9 cellular contexts compared by ENCODE assay signal in the genomic region with DNA sequence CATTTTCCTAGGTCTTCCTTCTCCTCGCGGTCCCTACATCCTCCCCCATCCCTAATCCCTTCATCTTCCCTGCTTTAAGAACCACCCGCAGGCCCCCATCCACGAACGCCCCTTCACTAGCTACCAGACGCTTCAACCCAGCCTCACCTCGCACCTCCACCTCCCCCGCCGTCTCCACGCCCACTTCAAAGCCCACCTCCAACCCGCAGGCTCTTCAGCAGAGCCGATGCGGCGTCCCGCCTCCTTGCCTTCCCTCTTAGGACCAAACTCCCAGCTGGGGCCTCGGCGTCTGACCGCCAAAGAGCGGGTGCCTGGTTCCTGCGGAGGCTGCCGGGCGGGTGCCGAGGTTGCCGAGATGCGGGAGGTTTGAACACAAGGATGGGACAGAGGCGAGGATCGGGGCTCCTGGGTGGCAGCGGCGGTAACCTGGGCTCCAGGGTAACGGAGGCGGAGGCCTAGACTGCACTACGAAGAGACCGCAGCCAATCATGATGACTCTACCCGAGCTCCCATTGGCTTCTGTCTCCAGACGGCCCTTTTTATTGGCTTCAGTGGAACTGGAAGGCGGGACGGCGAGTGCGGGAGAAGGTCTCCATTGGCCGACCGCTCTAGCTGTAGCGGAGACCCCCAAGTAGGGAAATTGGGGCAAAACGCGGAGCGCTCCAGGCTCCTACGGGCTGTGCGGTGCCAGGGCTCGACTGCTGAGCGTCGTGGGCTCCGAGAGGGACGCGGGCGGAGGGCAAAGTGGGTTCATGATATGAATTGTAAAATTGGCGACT. TPM values are rescaled to one million over a fixed set of nuclear protein-coding genes. Genes with fewer than 3 reads are reported as not detected.
A peak's percentile ranks its signal among the peaks of the same experiment; 100 is the strongest.
DNase-seq lines count a peak whose midpoint lies in the region; ATAC-seq and TF ChIP-seq lines count a peak whose summit lies in the region.
"Had no signal": no experiment of that assay in that cellular context is flagged by ENCODE, and none has a peak within 500 bp of the region (broad histone marks: within the 10 kb centered on the region; RNA-seq: fewer than 3 reads in every experiment).

A gene (minus strand): TSS at position 462 of the 779 bp plus-strand sequence. CDS start 18,536 bp downstream, outside the sequence.

- H3K4me3 ChIP-seq in breast epithelium (peak within 1 kb of the TSS; percentile 74 to 97 (median 76)), iPS-15b (ENCODE audit: low read depth, low read length) (peak within 1 kb of the TSS; percentile 90), gastrocnemius medialis (peak within 1 kb of the TSS; percentile 76 to 99 (median 91))
- H3K4me3 ChIP-seq: BLaER1 treated with 17β-estradiol and CSF1 and Interleukin-3, amounts not matched to agents 10 nM and 100 nM had no signal

- TF ChIP-seq POLR2A in breast epithelium (IDR thresholded peaks at IDR 0.05), result peak; percentile 52
- peak in 1 of 2 donors; percentile 63 for TF ChIP-seq POLR2A in gastrocnemius medialis (IDR thresholded peaks at IDR 0.05)

- in situ Hi-C loops in gastrocnemius medialis (cut with MboI; ENCODE audit: low sequenced_read_pairs in 4 of 4), result loop anchor here (25.0 kb wide), 3 partner anchors 300 to 575 kb away; a partner anchor contains a TSS

- DNase-seq in SIG-M5 treated with dmso at 0.1 percent for 504 hours (lab: John Stamatoyannopoulos, UW; ENCODE audit: unreplicated experiment) (peak; percentile 42), SIG-M5 (lab: John Stamatoyannopoulos, UW) (no peak), NCI-H2029 (lab: John Stamatoyannopoulos, UW) (peak; percentile 96), UCSD-AML1 (lab: John Stamatoyannopoulos, UW; ENCODE audit: unreplicated experiment) (peak; percentile 8), breast epithelium (ENCODE audit: low spot score in 2 of 2) (peak; percentile 89 to 95), gastrocnemius medialis (peak; percentile 94 to 95)

- H3K27ac ChIP-seq in breast epithelium (peak within 1 kb of the TSS; percentile 96 to 99), gastrocnemius medialis (peak within 1 kb of the TSS; percentile 85 to 93 (median 88))
- H3K27ac ChIP-seq: BLaER1 treated with 17β-estradiol and CSF1 and Interleukin-3, amounts not matched to agents 10 nM and 100 nM had no signal

- ATAC-seq in HG02970 (IDR thresholded peaks at IDR 0.05; ENCODE audit: low FRiP score, unreplicated experiment) (peak; percentile 99), gastrocnemius medialis (peak; percentile 99)

- H3K36me3 ChIP-seq in breast epithelium (no peaks in the 10 kb centered on the region), iPS-15b (ENCODE audit: control insufficient read depth, insufficient read depth, low read length) (no peaks in the 10 kb centered on the region), gastrocnemius medialis (no peaks in the 10 kb centered on the region)
- H3K36me3 ChIP-seq: BLaER1 treated with 17β-estradiol and CSF1 and Interleukin-3, amounts not matched to agents 10 nM and 100 nM had no signal

- H3K4me1 ChIP-seq in breast epithelium (no peaks in the 10 kb centered on the region), iPS-15b (ENCODE audit: control insufficient read depth, insufficient read depth, low read length) (peaks cover 6% of the 10 kb centered on the region), gastrocnemius medialis (peaks cover 3 to 19% of the 10 kb centered on the region in 2 donors)
- H3K4me1 ChIP-seq: BLaER1 treated with 17β-estradiol and CSF1 and Interleukin-3, amounts not matched to agents 10 nM and 100 nM had no signal

- H3K9me3 ChIP-seq in breast epithelium (no peaks in the 10 kb centered on the region), iPS-15b (ENCODE audit: control insufficient read depth, insufficient read depth, low read length) (no peaks in the 10 kb centered on the region), gastrocnemius medialis (no peaks in the 10 kb centered on the region)

- H3K9ac ChIP-seq in iPS-15b (ENCODE audit: low read depth, low read length), result peak within 1 kb of the TSS; percentile 55
- H3K9ac ChIP-seq: BLaER1 treated with 17β-estradiol and CSF1 and Interleukin-3, amounts not matched to agents 10 nM and 100 nM had no signal

- intact Hi-C loops in breast epithelium (cut with DNase I; ENCODE audit: low total_unique reads) (no loop called here), gastrocnemius medialis (cut with DNase I; ENCODE audit: low total_unique reads) (loop anchor here (2.0 to 5.0 kb wide), 2 partner anchors 305 to 460 kb away; a partner anchor contains a TSS)

- TF ChIP-seq CTCF in breast epithelium (IDR thresholded peaks at IDR 0.05) (no peak), gastrocnemius medialis (IDR thresholded peaks at IDR 0.05 in 4 of 5, conservative IDR thresholded peaks at IDR 0.05 in 1 of 5) (no peak)

- no peaks in the 10 kb centered on the region for H3K27me3 ChIP-seq in breast epithelium
- H3K27me3 ChIP-seq in iPS-15b (ENCODE audit: control insufficient read depth, insufficient read depth, low read length), result no peaks in the 10 kb centered on the region
- no peaks in the 10 kb centered on the region for H3K27me3 ChIP-seq in gastrocnemius medialis

RNA-seq across cellular contexts. Expression of the gene that starts here (rescaled TPM):
- total RNA-seq in breast epithelium (10 to 100 TPM in 1 of 3 donors, 1 to 10 TPM in 2; 8.0 to 15.2 (median 8.2) TPM), gastrocnemius medialis (1 to 10 TPM in 3 of 4 donors, under 1 TPM in 1; 0.92 to 3.0 (median 1.2) TPM)
